ENCODE assay signal across 8 cellular contexts in the genomic region with DNA sequence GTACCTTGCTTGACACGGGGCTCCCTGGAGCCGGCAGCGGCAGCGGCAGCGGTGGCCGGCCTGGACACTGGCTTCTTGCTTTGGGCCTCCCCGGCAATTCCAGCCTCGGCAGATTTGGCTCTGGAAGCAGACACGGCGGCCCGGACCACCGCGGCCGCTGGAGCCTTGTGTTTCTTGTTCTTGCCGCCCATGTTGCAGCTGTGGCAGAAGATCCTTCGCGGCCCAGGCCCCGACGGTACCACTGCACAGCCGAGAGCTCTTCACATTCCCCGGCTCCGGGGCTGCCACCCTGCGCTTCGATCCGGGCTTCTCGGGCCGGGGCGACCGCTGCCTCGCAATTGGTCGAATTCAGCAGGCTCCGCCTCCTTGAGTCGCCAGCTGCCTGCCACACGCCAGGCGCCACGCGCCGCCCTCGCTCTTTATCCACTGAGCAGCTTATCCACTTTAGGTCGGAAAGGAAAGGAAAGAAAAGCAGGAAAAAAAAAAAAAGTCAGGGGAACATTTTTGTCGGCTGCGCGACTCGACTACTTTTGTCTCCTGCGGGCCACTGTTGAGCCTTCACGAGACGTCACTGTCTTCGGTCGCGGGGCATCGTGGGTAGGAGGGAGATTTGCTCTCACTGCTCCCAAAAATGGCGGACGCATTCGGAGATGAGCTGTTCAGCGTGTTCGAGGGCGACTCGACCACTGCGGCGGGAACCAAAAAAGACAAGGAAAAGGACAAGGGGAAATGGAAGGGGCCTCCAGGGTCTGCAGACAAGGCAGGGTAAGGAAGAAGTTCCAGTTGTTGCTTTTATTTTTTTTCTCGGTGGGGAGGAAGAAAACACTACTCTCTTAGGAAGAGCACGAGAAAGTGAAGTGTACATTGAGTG. TPM values are rescaled to one million over a fixed set of nuclear protein-coding genes. Genes with fewer than 3 reads are reported as not detected.
DNase-seq lines count a peak whose midpoint lies in the region; ATAC-seq, FAIRE-seq and TF ChIP-seq lines count a peak whose summit lies in the region.

DHX29 (minus strand) TSS at position 312 of the 871 bp plus-strand sequence; CDS start at position 191, 121 bp downstream.
MTREX (plus strand) TSS at position 607 of the 871 bp plus-strand sequence; CDS start at position 632, 25 bp downstream.

- ATAC-seq in activated T-helper 17 cell treated with anti-CD3 and anti-CD28 coated beads, Interleukin-2, amount 50 U/mL, for 72 hours (replicated peaks) = peak; percentile 97
- peak; percentile 91 to 95 (median 93) for ATAC-seq in natural killer cell

- TF ChIP-seq POLR2A in H54 (IDR thresholded peaks at IDR 0.05; ENCODE audit: low read depth, low read length) = peak; percentile 91

- H3K9me3 Mint-ChIP-seq in activated T-helper 17 cell treated with anti-CD3 and anti-CD28 coated beads, Interleukin-2, amount 50 U/mL, for 72 hours = no peaks in the 10 kb centered on the region
- H3K9me3 Mint-ChIP-seq in natural killer cell = no peaks in the 10 kb centered on the region

- intact Hi-C loops in natural killer cell (cut with micrococcal nuclease) = loop anchor here (2.0 to 5.0 kb wide), 3 partner anchors 135 to 997 kb away; partner anchors contain the start of genes ARL15, CDC20B and SNX18

- no peak within 1 kb of the TSS for H3K4me3 Mint-ChIP-seq in activated T-helper 17 cell treated with anti-CD3 and anti-CD28 coated beads, Interleukin-2, amount 50 U/mL, for 72 hours
- no peak within 1 kb of the TSS for H3K4me3 Mint-ChIP-seq in natural killer cell

- peaks cover 23% of the 10 kb centered on the region for H3K36me3 Mint-ChIP-seq in activated T-helper 17 cell treated with anti-CD3 and anti-CD28 coated beads, Interleukin-2, amount 50 U/mL, for 72 hours (ENCODE audit: low read depth)
- no peaks in the 10 kb centered on the region for H3K36me3 Mint-ChIP-seq in natural killer cell

- FAIRE-seq in H54 (lab: Jason Lieb, UNC) = peak; percentile 76

- H3K4me1 Mint-ChIP-seq in activated T-helper 17 cell treated with anti-CD3 and anti-CD28 coated beads, Interleukin-2, amount 50 U/mL, for 72 hours = peaks cover 12% of the 10 kb centered on the region
- H3K4me1 Mint-ChIP-seq in natural killer cell = peaks cover 23 to 24% of the 10 kb centered on the region in 2 donors

- peak within 1 kb of the TSS; percentile 96 for H3K4me3 ChIP-seq in fibroblast of pulmonary artery (replicated peaks; ENCODE audit: low read depth, low read length)

- POLR2A ChIA-PET in RWPE1 (lab: Yijun Ruan, JAX; ENCODE audit: low non-redundant PET) = interaction anchor here (0.6 to 1.8 kb wide), 5 partner anchors 9 to 80 kb away, joined by 3 to 5 read pairs (median 3); no protein-coding TSS in a partner anchor

- peak within 1 kb of the TSS; percentile 98 for H3K27ac ChIP-seq in RWPE1

- DNase-seq in ELF-1 (ENCODE audit: low read depth, low spot score) (peak; percentile 95), H54 (ENCODE audit: insufficient read length, low spot score) (peak; percentile 78), LoVo (ENCODE audit: low spot score) (peak; percentile 95), RWPE1 (ENCODE audit: low spot score) (peak; percentile 93), fibroblast of pulmonary artery (ENCODE audit: low read depth) (peak; percentile 94), natural killer cell (peak; percentile 90)
- peak; percentile 92 for DNase-seq in stimulated activated naive CD4-positive, alpha-beta T cell treated with Interleukin-2 at 50 U/mL for 16 hours (lab: John Stamatoyannopoulos, UW)

- H3K27ac Mint-ChIP-seq in activated T-helper 17 cell treated with anti-CD3 and anti-CD28 coated beads, Interleukin-2, amount 50 U/mL, for 72 hours = no peak within 1 kb of the TSS
- H3K27ac Mint-ChIP-seq in natural killer cell = no peak within 1 kb of the TSS

- no peaks in the 10 kb centered on the region for H3K27me3 Mint-ChIP-seq in activated T-helper 17 cell treated with anti-CD3 and anti-CD28 coated beads, Interleukin-2, amount 50 U/mL, for 72 hours
- no peaks in the 10 kb centered on the region for H3K27me3 Mint-ChIP-seq in natural killer cell (ENCODE audit: low read depth in 2 of 2)

- CTCF ChIA-PET in RWPE1 (lab: Yijun Ruan, JAX) = interaction anchor here (0.7 kb wide), 2 partner anchors 8 to 82 kb away, joined by 3 to 4 read pairs; no protein-coding TSS in a partner anchor

- TF ChIP-seq CTCF in RWPE1 (conservative IDR thresholded peaks at IDR 0.05; ENCODE audit: low read depth) (no peak), fibroblast of pulmonary artery (IDR thresholded peaks at IDR 0.05; ENCODE audit: low read length, missing control alignments) (no peak), natural killer cell (IDR thresholded peaks at IDR 0.05) (no peak)

RNA-seq across cellular contexts. Expression of gene DHX29, which starts in this region (rescaled TPM):
- total RNA-seq in activated T-helper 17 cell treated with anti-CD3 and anti-CD28 coated beads, Interleukin-2, amount 50 U/mL, for 72 hours = 10 to 100 TPM in 1 of 2 donors, 1 to 10 TPM in 1; 9.0 to 16.8 TPM
- 10 to 100 TPM; 16.7 to 22.0 (median 19.3) TPM for total RNA-seq in natural killer cell

RNA-seq across cellular contexts. Expression of gene MTREX, which starts in this region (rescaled TPM):
- 10 to 100 TPM; 74.1 to 88.5 TPM for total RNA-seq in activated T-helper 17 cell treated with anti-CD3 and anti-CD28 coated beads, Interleukin-2, amount 50 U/mL, for 72 hours
- total RNA-seq in natural killer cell = 10 to 100 TPM; 64.5 to 82.2 (median 77.6) TPM

Comparison
In these comparisons a context has a peak if more than half of its experiments do, and no peak if none do; other contexts are left out.
1. Peak in every context shown above with its lines: DNase-seq, ATAC-seq, H3K4me3 ChIP-seq and H3K27ac ChIP-seq.